In the genomic region with DNA sequence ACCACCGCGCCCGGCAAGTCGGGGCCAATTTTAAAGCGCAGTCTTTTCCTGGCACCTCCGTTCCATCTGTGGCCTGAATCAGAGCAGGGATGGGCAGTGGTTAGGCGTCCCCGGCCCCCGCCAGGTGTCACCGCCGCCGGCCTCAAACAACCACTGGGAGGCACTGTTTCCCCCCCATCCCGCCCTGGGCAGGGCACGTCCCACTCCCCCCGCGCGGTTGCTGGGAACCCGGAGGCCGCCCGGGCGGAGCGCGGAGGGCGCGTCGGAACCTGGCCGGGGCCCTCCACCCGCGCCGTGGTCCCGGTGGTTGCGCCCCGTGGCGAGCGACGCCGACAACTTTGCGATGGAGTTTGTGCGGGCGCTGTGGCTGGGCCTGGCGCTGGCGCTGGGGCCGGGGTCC, we compare ENCODE assay signal across 8 cellular contexts.
DNase-seq lines count a peak whose midpoint lies in the region; ATAC-seq, FAIRE-seq and TF ChIP-seq lines count a peak whose summit lies in the region.

A gene with protein sequence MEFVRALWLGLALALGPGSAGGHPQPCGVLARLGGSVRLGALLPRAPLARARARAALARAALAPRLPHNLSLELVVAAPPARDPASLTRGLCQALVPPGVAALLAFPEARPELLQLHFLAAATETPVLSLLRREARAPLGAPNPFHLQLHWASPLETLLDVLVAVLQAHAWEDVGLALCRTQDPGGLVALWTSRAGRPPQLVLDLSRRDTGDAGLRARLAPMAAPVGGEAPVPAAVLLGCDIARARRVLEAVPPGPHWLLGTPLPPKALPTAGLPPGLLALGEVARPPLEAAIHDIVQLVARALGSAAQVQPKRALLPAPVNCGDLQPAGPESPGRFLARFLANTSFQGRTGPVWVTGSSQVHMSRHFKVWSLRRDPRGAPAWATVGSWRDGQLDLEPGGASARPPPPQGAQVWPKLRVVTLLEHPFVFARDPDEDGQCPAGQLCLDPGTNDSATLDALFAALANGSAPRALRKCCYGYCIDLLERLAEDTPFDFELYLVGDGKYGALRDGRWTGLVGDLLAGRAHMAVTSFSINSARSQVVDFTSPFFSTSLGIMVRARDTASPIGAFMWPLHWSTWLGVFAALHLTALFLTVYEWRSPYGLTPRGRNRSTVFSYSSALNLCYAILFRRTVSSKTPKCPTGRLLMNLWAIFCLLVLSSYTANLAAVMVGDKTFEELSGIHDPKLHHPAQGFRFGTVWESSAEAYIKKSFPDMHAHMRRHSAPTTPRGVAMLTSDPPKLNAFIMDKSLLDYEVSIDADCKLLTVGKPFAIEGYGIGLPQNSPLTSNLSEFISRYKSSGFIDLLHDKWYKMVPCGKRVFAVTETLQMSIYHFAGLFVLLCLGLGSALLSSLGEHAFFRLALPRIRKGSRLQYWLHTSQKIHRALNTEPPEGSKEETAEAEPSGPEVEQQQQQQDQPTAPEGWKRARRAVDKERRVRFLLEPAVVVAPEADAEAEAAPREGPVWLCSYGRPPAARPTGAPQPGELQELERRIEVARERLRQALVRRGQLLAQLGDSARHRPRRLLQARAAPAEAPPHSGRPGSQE (plus strand): TSS at position 325 of the 400 bp plus-strand sequence. CDS start 19 bp downstream, at position 344.

- peak; percentile 41 for TF ChIP-seq CTCF in AG04449 (IDR thresholded peaks at IDR 0.05; ENCODE audit: insufficient read depth, low read length, missing control alignments)

- DNase-seq in AG04449 (ENCODE audit: low read depth, low spot score), result no peak
- peak; percentile 58 for DNase-seq in H54 (ENCODE audit: insufficient read length, low spot score)
- peak in 4 of 5 donors; percentile 52 to 62 (median 56) for DNase-seq in T-helper 1 cell
- peak; percentile 21 for DNase-seq in amniotic epithelial cell (ENCODE audit: low read depth)
- peak in 2 of 3 donors; percentile 29 to 56 for DNase-seq in stimulated activated CD4-positive, alpha-beta T cell treated with anti-CD3 and anti-CD28 coated beads, TNF-alpha, amount 100 ng/mL, for 1 hour (ENCODE audit: low read depth in 3 of 3, low spot score in 1 of 3)
- DNase-seq in cerebellar nuclear complex (lab: John Stamatoyannopoulos, UW), result no peak

- H3K9me3 ChIP-seq in iPS-20b (ENCODE audit: insufficient read depth, low read depth, low read length), result no peaks in the 10 kb centered on the region

- FAIRE-seq in H54 (lab: Jason Lieb, UNC), result no peak

- no peak for ATAC-seq in GM19324 (IDR thresholded peaks at IDR 0.05; ENCODE audit: low FRiP score, unreplicated experiment)

- no peak for TF ChIP-seq POLR2A in H54 (IDR thresholded peaks at IDR 0.05; ENCODE audit: low read depth, low read length)

- H3K4me3 ChIP-seq in AG04449 (ENCODE audit: low read depth, low read length) (peak within 1 kb of the TSS; percentile 29), iPS-20b (ENCODE audit: low read length) (peak within 1 kb of the TSS; percentile 42; the same call in 1 of the 2 replicates)

- CTCF ChIA-PET in AG04449 (lab: Yijun Ruan, JAX), result no interaction called here

- no peak within 1 kb of the TSS for H3K27ac ChIP-seq in iPS-20b (ENCODE audit: low read length)

- no peak within 1 kb of the TSS for H3K9ac ChIP-seq in iPS-20b (ENCODE audit: low read depth, low read length)

- no peaks in the 10 kb centered on the region for H3K4me1 ChIP-seq in iPS-20b (ENCODE audit: insufficient read depth, low read length)

- peaks cover 69% of the 10 kb centered on the region for H3K27me3 ChIP-seq in iPS-20b (ENCODE audit: insufficient read depth, low read length)

- POLR2A ChIA-PET in AG04449 (lab: Yijun Ruan, JAX), result no interaction called here

- H3K36me3 ChIP-seq in iPS-20b (ENCODE audit: insufficient read depth, low read depth, low read length), result no peaks in the 10 kb centered on the region

Comparison
In these comparisons a context has a peak if more than half of its experiments do, and no peak if none do; other contexts are left out.
1. DNase-seq: peak in H54 (single experiment), T-helper 1 cell (4 of 5), amniotic epithelial cell (single experiment) and stimulated activated CD4-positive, alpha-beta T cell treated with anti-CD3 and anti-CD28 coated beads, TNF-alpha, amount 100 ng/mL, for 1 hour (2 of 3); none in AG04449 (single experiment) and cerebellar nuclear complex (0 of 2).